22 cellular contexts compared by ENCODE assay signal in genomic region chr5:180599590-180599914, GRCh38. TPM values are rescaled to one million over a fixed set of nuclear protein-coding genes. Genes with fewer than 3 reads are reported as not detected.
DNase-seq lines count a peak whose midpoint lies in the region; ATAC-seq and TF ChIP-seq lines count a peak whose summit lies in the region.
"Had no signal": no experiment of that assay in that cellular context is flagged by ENCODE, and none has a peak within 500 bp of the region (broad histone marks: within the 10 kb centered on the region; RNA-seq: fewer than 3 reads in every experiment).

No MANE protein-coding gene starts in this region.

- intact Hi-C loops in sciatic nerve (cut with DNase I) (no loop called here), heart right ventricle (cut with DNase I) (no loop called here)

- no peak for ATAC-seq in WTC11
- ATAC-seq in sciatic nerve = no peak
- ATAC-seq in heart right ventricle = no peak
- ATAC-seq: CD8-positive, alpha-beta T cell had no signal

- no peak overlapping the region for H3K27ac ChIP-seq in heart right ventricle
- H3K27ac ChIP-seq: KMS-11, SK-N-MC had no signal

- H3K9me3 Mint-ChIP-seq in WTC11 = no peaks in the 10 kb centered on the region
- H3K9me3 Mint-ChIP-seq: CD8-positive, alpha-beta T cell had no signal

- CTCF ChIA-PET in WTC11 (lab: Charles Lee) = interaction anchor here (1.6 kb wide), 1 partner anchor 19 kb away, joined by 6 read pairs; no protein-coding TSS in a partner anchor

- POLR2A ChIA-PET in WTC11 (lab: Charles Lee) = interaction anchor here (0.7 kb wide), 1 partner anchor 55 kb away, joined by 3 read pairs; no protein-coding TSS in a partner anchor

- DNase-seq in activated CD8-positive, alpha-beta memory T cell treated with anti-CD3 and anti-CD28 coated beads, Interleukin-2, amount 50 U/mL, for 48 hours = peak; percentile 13
- DNase-seq in activated CD8-positive, alpha-beta memory T cell treated with anti-CD3 and anti-CD28 coated beads for 24 hours = no peak
- DNase-seq in GM10266 (ENCODE audit: extremely low spot score) (peak; percentile 19), WTC11 (ENCODE audit: low spot score) (peak; percentile 5), sciatic nerve (ENCODE audit: low spot score) (peak; percentile 26), pons (ENCODE audit: low spot score) (no peak), heart right ventricle (no peak), anterior cingulate cortex (lab: John Stamatoyannopoulos, UW) (no peak)
- DNase-seq: GOT3; NCI-H187; NCI-H2107; NCI-H510A; NCI-H748 treated with DMSO at 0.1 percent for 48 hours; NK-92 treated with Interleukin-12 subunit alpha and Interleukin-12 subunit beta, amount 100 ng/mL, for 24 hours had no signal

- H3K27me3 Mint-ChIP-seq in WTC11 (ENCODE audit: low read depth) = no peaks in the 10 kb centered on the region

- no peaks in the 10 kb centered on the region for H3K36me3 ChIP-seq in heart right ventricle

- H3K4me3 Mint-ChIP-seq in WTC11 = no peak overlapping the region
- H3K4me3 Mint-ChIP-seq: CD8-positive, alpha-beta T cell had no signal

- no peaks in the 10 kb centered on the region for H3K9me3 ChIP-seq in heart right ventricle

- no peaks in the 10 kb centered on the region for H3K36me3 Mint-ChIP-seq in WTC11
- H3K36me3 Mint-ChIP-seq: CD8-positive, alpha-beta T cell had no signal

- WGBS in heart right ventricle, 2 donors = 92 to 93% methylated on average over 6 of the region's 6 CpGs

- no peak for TF ChIP-seq CTCF in GM10266 (IDR thresholded peaks at IDR 0.05; ENCODE audit: control insufficient read depth, insufficient read depth, low read depth, missing control alignments)
- TF ChIP-seq CTCF in WTC11 (IDR thresholded peaks at IDR 0.05) = no peak
- no peak for TF ChIP-seq CTCF in heart right ventricle (IDR thresholded peaks at IDR 0.05)

- H3K4me3 ChIP-seq in heart right ventricle = no peak overlapping the region
- H3K4me3 ChIP-seq: SK-N-MC had no signal

- H3K4me1 Mint-ChIP-seq in WTC11 = no peaks in the 10 kb centered on the region

- H3K27me3 ChIP-seq in heart right ventricle = no peaks in the 10 kb centered on the region

- H3K27ac Mint-ChIP-seq in WTC11 = no peak overlapping the region
- H3K27ac Mint-ChIP-seq: CD8-positive, alpha-beta T cell had no signal

- H3K4me1 ChIP-seq in heart right ventricle = no peaks in the 10 kb centered on the region

TF ChIP-seq in WTC11, 78 proteins besides CTCF, POLR2A, EP300 and RAD21:
- no peak for TF ChIP-seq MLX (CRISPR knock-in tag; IDR thresholded peaks at IDR 0.05)
- no peak for TF ChIP-seq MYBL2 (CRISPR knock-in tag; IDR thresholded peaks at IDR 0.05)
- no peak for TF ChIP-seq AR (CRISPR knock-in tag; IDR thresholded peaks at IDR 0.05)
- TF ChIP-seq RELA (CRISPR knock-in tag; IDR thresholded peaks at IDR 0.05; ENCODE audit: borderline replicate concordance) = no peak
- no peak for TF ChIP-seq NR2C2 (CRISPR knock-in tag; IDR thresholded peaks at IDR 0.05)
- TF ChIP-seq, protein P1, sequence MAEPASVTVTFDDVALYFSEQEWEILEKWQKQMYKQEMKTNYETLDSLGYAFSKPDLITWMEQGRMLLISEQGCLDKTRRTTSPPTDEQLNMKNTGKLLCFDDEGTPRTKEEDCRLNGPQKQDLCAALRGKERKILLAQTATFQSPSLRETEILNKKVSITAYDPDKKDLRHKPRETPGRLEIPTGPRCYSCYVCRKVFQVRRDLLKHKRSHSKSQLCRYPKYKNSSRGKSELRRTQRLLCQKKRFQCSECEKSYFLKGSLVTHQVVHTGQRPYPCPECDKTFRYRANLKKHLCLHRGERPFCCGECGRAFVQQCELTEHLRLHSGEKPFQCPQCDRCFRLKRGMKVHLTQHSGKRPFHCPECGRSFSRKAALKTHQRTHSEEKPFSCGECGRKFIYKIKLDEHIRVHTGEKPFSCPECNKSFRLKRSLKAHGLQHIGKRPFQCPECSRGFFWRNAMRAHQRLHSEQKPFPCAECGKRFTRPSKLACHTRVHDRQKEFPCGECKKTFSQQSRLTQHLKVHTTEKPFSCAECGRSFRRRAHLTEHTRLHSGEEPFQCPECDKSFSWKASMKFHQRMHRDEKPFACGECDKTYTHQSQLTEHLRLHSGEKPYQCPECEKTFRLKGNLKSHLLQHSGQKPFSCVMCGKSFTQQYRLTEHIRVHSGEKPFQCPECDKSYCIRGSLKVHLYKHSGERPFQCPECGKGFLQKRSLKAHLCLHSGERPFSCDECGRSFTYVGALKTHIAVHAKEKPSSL (CRISPR knock-in tag; conservative IDR thresholded peaks at IDR 0.05) = no peak
- no peak for TF ChIP-seq FOXJ3 (CRISPR knock-in tag; IDR thresholded peaks at IDR 0.05; ENCODE audit: borderline replicate concordance)
- no peak for TF ChIP-seq OVOL2 (CRISPR knock-in tag; IDR thresholded peaks at IDR 0.05; ENCODE audit: borderline replicate concordance)
- no peak for TF ChIP-seq TEAD1 (CRISPR knock-in tag; IDR thresholded peaks at IDR 0.05)
- TF ChIP-seq FOXP1 (CRISPR knock-in tag; IDR thresholded peaks at IDR 0.05; ENCODE audit: borderline replicate concordance) = no peak
- no peak for TF ChIP-seq SP1 (CRISPR knock-in tag; conservative IDR thresholded peaks at IDR 0.05)
- TF ChIP-seq NR3C1 (CRISPR knock-in tag; conservative IDR thresholded peaks at IDR 0.05; ENCODE audit: low read depth) = no peak

RNA-seq across cellular contexts. Expression of gene SCGB3A1, which starts 8.3 kb away (rescaled TPM):
- 0.39 TPM in 1 of 3 replicates, not detected in the others for total RNA-seq in WTC11 (2021)
- total RNA-seq in sciatic nerve = not detected
- under 1 TPM in 3 of 10 donors, not detected in 7; 0.49 to 0.59 (median 0.53) TPM for total RNA-seq in heart right ventricle
- under 1 TPM; 0.38 to 0.88 TPM for polyA plus RNA-seq in heart right ventricle
- total RNA-seq: A172; CD8-positive, alpha-beta T cell; HT-29; OCI-LY7; Right ventricle myocardium superior had no signal
- polyA plus RNA-seq: BJ had no signal

RNA-seq across cellular contexts. Expression of gene FLT4, which starts 49.8 kb away (rescaled TPM):
- total RNA-seq in WTC11 (2021) (11.0 to 12.7 TPM (median 12.4 TPM) in 3 replicates), sciatic nerve (11.7 TPM), heart right ventricle (1 to 10 TPM; 3.8 to 9.3 (median 6.3) TPM)
- 10 to 100 TPM in 1 of 2 donors, 1 to 10 TPM in 1; 4.5 to 10.8 TPM for polyA plus RNA-seq in heart right ventricle
- total RNA-seq: HT-29, OCI-LY7 had no signal

Comparison
In these comparisons a context has a peak if more than half of its experiments do, and no peak if none do; other contexts are left out.
1. DNase-seq: peak in activated CD8-positive, alpha-beta memory T cell treated with anti-CD3 and anti-CD28 coated beads, Interleukin-2, amount 50 U/mL, for 48 hours (single experiment), GM10266 (single experiment), WTC11 (single experiment) and sciatic nerve (single experiment); none in activated CD8-positive, alpha-beta memory T cell treated with anti-CD3 and anti-CD28 coated beads for 24 hours (single experiment), pons (single experiment), heart right ventricle (0 of 2) and anterior cingulate cortex (0 of 58).